In genomic region chr4:122755675-122756074, GRCh38 we compare ENCODE assay signal across 24 cellular contexts.
"Had no signal": no experiment of that assay in that cellular context is flagged by ENCODE, and none has a peak within 500 bp of the region (broad histone marks: within the 10 kb centered on the region; RNA-seq: fewer than 3 reads in every experiment).

No MANE protein-coding gene starts in this region.

- H3K4me3 Mint-ChIP-seq: activated B cell treated with CpG ODN at 0.5 μM for 24 hours; activated CD4-positive, alpha-beta T cell treated with anti-CD3 and anti-CD28 coated beads for 36 hours; activated naive CD8-positive, alpha-beta T cell treated with anti-CD3 and anti-CD28 coated beads for 36 hours; immature natural killer cell; natural killer cell; stimulated activated effector memory CD8-positive, alpha-beta T cell treated with anti-CD3 and anti-CD28 coated beads, Interleukin-12 subunit alpha, Interleukin-12 subunit beta, amount 100 ng/mL, for 72 hours; stimulated activated naive CD8-positive, alpha-beta T cell treated with anti-CD3 and anti-CD28 coated beads, Interleukin-15, amount 100 ng/mL, for 72 hours had no signal

- H3K27ac ChIP-seq: hepatocyte, parathyroid adenoma, skin epidermis, tibial artery had no signal

- H3K4me1 ChIP-seq: parathyroid adenoma had no signal

- H3K4me2 ChIP-seq: hepatocyte had no signal

- H3K36me3 ChIP-seq: tibial artery had no signal

- H3K79me2 ChIP-seq: hepatocyte, parathyroid adenoma had no signal

- H3K4me1 Mint-ChIP-seq: stimulated activated effector memory CD8-positive, alpha-beta T cell treated with anti-CD3 and anti-CD28 coated beads, Interleukin-12 subunit alpha, Interleukin-12 subunit beta, amount 100 ng/mL, for 72 hours had no signal

- H3K9me3 Mint-ChIP-seq: activated B cell treated with CpG ODN at 0.5 μM for 24 hours; activated naive CD8-positive, alpha-beta T cell treated with anti-CD3 and anti-CD28 coated beads for 36 hours; immature natural killer cell; natural killer cell; stimulated activated effector memory CD8-positive, alpha-beta T cell treated with anti-CD3 and anti-CD28 coated beads, Interleukin-12 subunit alpha, Interleukin-12 subunit beta, amount 100 ng/mL, for 72 hours; stimulated activated naive CD8-positive, alpha-beta T cell treated with anti-CD3 and anti-CD28 coated beads, Interleukin-15, amount 100 ng/mL, for 72 hours had no signal

- H3K9ac ChIP-seq: parathyroid adenoma had no signal

- H2AFZ ChIP-seq: hepatocyte, parathyroid adenoma had no signal

- H3K27ac Mint-ChIP-seq: activated B cell treated with CpG ODN at 0.5 μM for 24 hours; activated CD4-positive, alpha-beta T cell treated with anti-CD3 and anti-CD28 coated beads for 36 hours; activated naive CD8-positive, alpha-beta T cell treated with anti-CD3 and anti-CD28 coated beads for 36 hours; immature natural killer cell; natural killer cell; stimulated activated effector memory CD8-positive, alpha-beta T cell treated with anti-CD3 and anti-CD28 coated beads, Interleukin-12 subunit alpha, Interleukin-12 subunit beta, amount 100 ng/mL, for 72 hours; stimulated activated naive CD8-positive, alpha-beta T cell treated with anti-CD3 and anti-CD28 coated beads, Interleukin-15, amount 100 ng/mL, for 72 hours had no signal

- H3K27me3 ChIP-seq: hepatocyte, tibial artery had no signal

- H3K36me3 Mint-ChIP-seq: activated naive CD8-positive, alpha-beta T cell treated with anti-CD3 and anti-CD28 coated beads for 36 hours; immature natural killer cell; natural killer cell; stimulated activated effector memory CD8-positive, alpha-beta T cell treated with anti-CD3 and anti-CD28 coated beads, Interleukin-12 subunit alpha, Interleukin-12 subunit beta, amount 100 ng/mL, for 72 hours had no signal

- H3K4me3 ChIP-seq: hepatocyte, skin epidermis, tibial artery had no signal

- FAIRE-seq: frontal cortex had no signal

- H3K9me3 ChIP-seq: tibial artery had no signal

- ATAC-seq: activated CD4-positive, alpha-beta T cell treated with anti-CD3 and anti-CD28 coated beads for 36 hours; left lobe of liver; natural killer cell; right cardiac atrium; stimulated activated effector memory CD8-positive, alpha-beta T cell treated with anti-CD3 and anti-CD28 coated beads, Interleukin-12 subunit alpha, Interleukin-12 subunit beta, amount 100 ng/mL, for 72 hours; stimulated activated naive CD8-positive, alpha-beta T cell treated with anti-CD3 and anti-CD28 coated beads, Interleukin-15, amount 100 ng/mL, for 72 hours had no signal

- DNase-seq: activated B cell treated with CpG ODN at 0.5 μM for 24 hours; activated CD4-positive, alpha-beta T cell treated with anti-CD3 and anti-CD28 coated beads for 36 hours; activated CD4-positive, alpha-beta T cell treated with anti-CD3 and anti-CD28 coated beads, Interleukin-2, amount 50 U/mL, for 4 hours; activated naive CD4-positive, alpha-beta T cell treated with Interleukin-2 at 50 U/mL for 16 hours; activated naive CD8-positive, alpha-beta T cell treated with anti-CD3 and anti-CD28 coated beads for 36 hours; activated T-cell treated with anti-CD3 and anti-CD28 coated beads, Interleukin-2, amount 50 U/mL, for 48 hours; amniotic stem cell; cerebellar nuclear complex; cortex of kidney; glutamatergic neuron; immature natural killer cell; midbrain; natural killer cell; right cardiac atrium; stimulated activated CD4-positive, alpha-beta T cell treated with anti-CD3 and anti-CD28 coated beads, Interleukin-2, amount 100 ng/mL, for 24 hours; stimulated activated naive CD8-positive, alpha-beta T cell treated with anti-CD3 and anti-CD28 coated beads, Interleukin-15, amount 100 ng/mL, for 72 hours; T-helper 9 cell; tibial artery had no signal
